In genomic region chr13:46756977-46757376, GRCh38 we compare ENCODE assay signal across 1 cellular context.
TF ChIP-seq lines count a peak whose summit lies in the region.

No MANE protein-coding gene starts in this region.

TF ChIP-seq in GM23338, 12 proteins besides CTCF, POLR2A, EP300 and RAD21 (continued from another document):
- TF ChIP-seq, protein P1, sequence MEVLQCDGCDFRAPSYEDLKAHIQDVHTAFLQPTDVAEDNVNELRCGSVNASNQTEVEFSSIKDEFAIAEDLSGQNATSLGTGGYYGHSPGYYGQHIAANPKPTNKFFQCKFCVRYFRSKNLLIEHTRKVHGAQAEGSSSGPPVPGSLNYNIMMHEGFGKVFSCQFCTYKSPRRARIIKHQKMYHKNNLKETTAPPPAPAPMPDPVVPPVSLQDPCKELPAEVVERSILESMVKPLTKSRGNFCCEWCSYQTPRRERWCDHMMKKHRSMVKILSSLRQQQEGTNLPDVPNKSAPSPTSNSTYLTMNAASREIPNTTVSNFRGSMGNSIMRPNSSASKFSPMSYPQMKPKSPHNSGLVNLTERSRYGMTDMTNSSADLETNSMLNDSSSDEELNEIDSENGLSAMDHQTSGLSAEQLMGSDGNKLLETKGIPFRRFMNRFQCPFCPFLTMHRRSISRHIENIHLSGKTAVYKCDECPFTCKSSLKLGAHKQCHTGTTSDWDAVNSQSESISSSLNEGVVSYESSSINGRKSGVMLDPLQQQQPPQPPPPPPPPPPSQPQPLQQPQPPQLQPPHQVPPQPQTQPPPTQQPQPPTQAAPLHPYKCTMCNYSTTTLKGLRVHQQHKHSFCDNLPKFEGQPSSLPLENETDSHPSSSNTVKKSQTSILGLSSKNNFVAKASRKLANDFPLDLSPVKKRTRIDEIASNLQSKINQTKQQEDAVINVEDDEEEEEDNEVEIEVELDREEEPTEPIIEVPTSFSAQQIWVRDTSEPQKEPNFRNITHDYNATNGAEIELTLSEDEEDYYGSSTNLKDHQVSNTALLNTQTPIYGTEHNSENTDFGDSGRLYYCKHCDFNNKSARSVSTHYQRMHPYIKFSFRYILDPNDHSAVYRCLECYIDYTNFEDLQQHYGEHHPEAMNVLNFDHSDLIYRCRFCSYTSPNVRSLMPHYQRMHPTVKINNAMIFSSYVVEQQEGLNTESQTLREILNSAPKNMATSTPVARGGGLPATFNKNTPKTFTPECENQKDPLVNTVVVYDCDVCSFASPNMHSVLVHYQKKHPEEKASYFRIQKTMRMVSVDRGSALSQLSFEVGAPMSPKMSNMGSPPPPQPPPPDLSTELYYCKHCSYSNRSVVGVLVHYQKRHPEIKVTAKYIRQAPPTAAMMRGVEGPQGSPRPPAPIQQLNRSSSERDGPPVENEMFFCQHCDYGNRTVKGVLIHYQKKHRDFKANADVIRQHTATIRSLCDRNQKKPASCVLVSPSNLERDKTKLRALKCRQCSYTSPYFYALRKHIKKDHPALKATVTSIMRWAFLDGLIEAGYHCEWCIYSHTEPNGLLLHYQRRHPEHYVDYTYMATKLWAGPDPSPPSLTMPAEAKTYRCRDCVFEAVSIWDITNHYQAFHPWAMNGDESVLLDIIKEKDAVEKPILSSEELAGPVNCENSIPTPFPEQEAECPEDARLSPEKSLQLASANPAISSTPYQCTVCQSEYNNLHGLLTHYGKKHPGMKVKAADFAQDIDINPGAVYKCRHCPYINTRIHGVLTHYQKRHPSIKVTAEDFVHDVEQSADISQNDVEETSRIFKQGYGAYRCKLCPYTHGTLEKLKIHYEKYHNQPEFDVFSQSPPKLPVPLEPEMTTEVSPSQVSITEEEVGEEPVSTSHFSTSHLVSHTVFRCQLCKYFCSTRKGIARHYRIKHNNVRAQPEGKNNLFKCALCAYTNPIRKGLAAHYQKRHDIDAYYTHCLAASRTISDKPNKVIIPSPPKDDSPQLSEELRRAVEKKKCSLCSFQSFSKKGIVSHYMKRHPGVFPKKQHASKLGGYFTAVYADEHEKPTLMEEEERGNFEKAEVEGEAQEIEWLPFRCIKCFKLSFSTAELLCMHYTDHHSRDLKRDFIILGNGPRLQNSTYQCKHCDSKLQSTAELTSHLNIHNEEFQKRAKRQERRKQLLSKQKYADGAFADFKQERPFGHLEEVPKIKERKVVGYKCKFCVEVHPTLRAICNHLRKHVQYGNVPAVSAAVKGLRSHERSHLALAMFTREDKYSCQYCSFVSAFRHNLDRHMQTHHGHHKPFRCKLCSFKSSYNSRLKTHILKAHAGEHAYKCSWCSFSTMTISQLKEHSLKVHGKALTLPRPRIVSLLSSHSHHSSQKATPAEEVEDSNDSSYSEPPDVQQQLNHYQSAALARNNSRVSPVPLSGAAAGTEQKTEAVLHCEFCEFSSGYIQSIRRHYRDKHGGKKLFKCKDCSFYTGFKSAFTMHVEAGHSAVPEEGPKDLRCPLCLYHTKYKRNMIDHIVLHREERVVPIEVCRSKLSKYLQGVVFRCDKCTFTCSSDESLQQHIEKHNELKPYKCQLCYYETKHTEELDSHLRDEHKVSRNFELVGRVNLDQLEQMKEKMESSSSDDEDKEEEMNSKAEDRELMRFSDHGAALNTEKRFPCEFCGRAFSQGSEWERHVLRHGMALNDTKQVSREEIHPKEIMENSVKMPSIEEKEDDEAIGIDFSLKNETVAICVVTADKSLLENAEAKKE (CRISPR knock-in tag; IDR thresholded peaks at IDR 0.05): no peak
